Comparison of ENCODE assay signal across 8 cellular contexts in the genomic region with DNA sequence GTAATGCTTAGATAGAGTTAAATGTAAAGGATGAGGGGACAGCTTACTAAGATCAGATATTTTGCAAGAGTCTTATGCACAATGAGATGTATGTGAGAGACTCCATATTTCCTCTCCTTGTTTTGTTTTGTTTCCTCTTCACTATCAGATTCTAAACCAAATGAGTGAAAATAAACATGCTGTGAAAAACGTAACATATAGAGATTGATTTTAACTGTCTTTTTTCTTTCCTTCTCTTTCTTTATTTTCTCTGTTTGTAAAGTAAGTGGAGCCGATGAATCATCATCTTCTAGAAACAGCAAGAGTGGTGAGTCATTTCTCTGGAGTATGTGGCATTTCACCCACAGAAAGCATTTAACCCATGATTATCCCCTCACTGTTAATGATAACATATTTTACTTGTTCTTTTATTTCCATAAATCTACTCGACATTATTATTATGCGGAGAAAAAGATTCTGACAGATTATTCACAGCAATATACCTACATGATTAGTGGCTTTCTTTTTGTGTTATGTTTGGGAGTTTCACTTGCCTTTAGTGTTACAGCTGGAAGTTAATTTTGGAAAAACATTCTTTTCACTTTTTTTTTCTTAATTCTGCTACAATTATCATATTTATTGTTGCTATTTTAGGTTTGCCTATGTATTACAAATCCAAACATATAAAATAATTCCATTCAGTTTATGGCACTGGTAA. TPM values are rescaled to one million over a fixed set of nuclear protein-coding genes. Genes with fewer than 3 reads are reported as not detected.
A peak's percentile ranks its signal among the peaks of the same experiment; 100 is the strongest.
DNase-seq lines count a peak whose midpoint lies in the region; ATAC-seq and TF ChIP-seq lines count a peak whose summit lies in the region.

No MANE protein-coding gene starts in this region.

- peaks cover 22% of the 10 kb centered on the region for H3K4me1 ChIP-seq in muscle layer of colon (ENCODE audit: insufficient read depth, low read length)

- peak overlapping the region; percentile 39 for H3K27ac ChIP-seq in muscle layer of colon (ENCODE audit: low read depth, low read length)

- DNase-seq in AG10803 (ENCODE audit: low read depth) (peak; percentile 86), choroid plexus epithelial cell (ENCODE audit: low read depth) (peak; percentile 91)
- no peak for DNase-seq in stimulated activated CD4-positive, alpha-beta T cell treated with anti-CD3 and anti-CD28 coated beads, Interleukin-4, amount 100 ng/mL, for 1 hour

- peak overlapping the region; percentile 25 for H3K4me3 ChIP-seq in AG10803 (ENCODE audit: low read length)
- no peak overlapping the region for H3K4me3 ChIP-seq in choroid plexus epithelial cell (ENCODE audit: low read depth, low read length)
- H3K4me3 ChIP-seq in muscle layer of colon (ENCODE audit: low read depth in 1 of 2, low read length in 2 of 2) = no peak overlapping the region

- no peak overlapping the region for H3K9ac ChIP-seq in muscle layer of colon (ENCODE audit: low read length)

- peak; percentile 78 for ATAC-seq in GM18861 (IDR thresholded peaks at IDR 0.05; ENCODE audit: unreplicated experiment)
- peak; percentile 74 for ATAC-seq in HG03039 (IDR thresholded peaks at IDR 0.05; ENCODE audit: unreplicated experiment)
- no peak for ATAC-seq in HG03025 (IDR thresholded peaks at IDR 0.05; ENCODE audit: low FRiP score, unreplicated experiment)

- H3K9me3 ChIP-seq in muscle layer of colon (ENCODE audit: low read length) = no peaks in the 10 kb centered on the region

- TF ChIP-seq CTCF in AG10803 (conservative IDR thresholded peaks at IDR 0.05; ENCODE audit: low read length) = no peak
- TF ChIP-seq CTCF in choroid plexus epithelial cell (conservative IDR thresholded peaks at IDR 0.05; ENCODE audit: low read depth, low read length) = no peak

- no peaks in the 10 kb centered on the region for H3K27me3 ChIP-seq in muscle layer of colon (ENCODE audit: control insufficient read depth in 1 of 2, insufficient read depth in 2 of 2, low read length in 2 of 2)

- peaks cover 2% of the 10 kb centered on the region for H3K36me3 ChIP-seq in muscle layer of colon (ENCODE audit: insufficient read depth, low read length)

TF ChIP-seq in PFSK-1, 5 proteins besides CTCF, POLR2A, EP300 and RAD21:
- TF ChIP-seq, protein P1, sequence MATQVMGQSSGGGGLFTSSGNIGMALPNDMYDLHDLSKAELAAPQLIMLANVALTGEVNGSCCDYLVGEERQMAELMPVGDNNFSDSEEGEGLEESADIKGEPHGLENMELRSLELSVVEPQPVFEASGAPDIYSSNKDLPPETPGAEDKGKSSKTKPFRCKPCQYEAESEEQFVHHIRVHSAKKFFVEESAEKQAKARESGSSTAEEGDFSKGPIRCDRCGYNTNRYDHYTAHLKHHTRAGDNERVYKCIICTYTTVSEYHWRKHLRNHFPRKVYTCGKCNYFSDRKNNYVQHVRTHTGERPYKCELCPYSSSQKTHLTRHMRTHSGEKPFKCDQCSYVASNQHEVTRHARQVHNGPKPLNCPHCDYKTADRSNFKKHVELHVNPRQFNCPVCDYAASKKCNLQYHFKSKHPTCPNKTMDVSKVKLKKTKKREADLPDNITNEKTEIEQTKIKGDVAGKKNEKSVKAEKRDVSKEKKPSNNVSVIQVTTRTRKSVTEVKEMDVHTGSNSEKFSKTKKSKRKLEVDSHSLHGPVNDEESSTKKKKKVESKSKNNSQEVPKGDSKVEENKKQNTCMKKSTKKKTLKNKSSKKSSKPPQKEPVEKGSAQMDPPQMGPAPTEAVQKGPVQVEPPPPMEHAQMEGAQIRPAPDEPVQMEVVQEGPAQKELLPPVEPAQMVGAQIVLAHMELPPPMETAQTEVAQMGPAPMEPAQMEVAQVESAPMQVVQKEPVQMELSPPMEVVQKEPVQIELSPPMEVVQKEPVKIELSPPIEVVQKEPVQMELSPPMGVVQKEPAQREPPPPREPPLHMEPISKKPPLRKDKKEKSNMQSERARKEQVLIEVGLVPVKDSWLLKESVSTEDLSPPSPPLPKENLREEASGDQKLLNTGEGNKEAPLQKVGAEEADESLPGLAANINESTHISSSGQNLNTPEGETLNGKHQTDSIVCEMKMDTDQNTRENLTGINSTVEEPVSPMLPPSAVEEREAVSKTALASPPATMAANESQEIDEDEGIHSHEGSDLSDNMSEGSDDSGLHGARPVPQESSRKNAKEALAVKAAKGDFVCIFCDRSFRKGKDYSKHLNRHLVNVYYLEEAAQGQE (IDR thresholded peaks at IDR 0.05; ENCODE audit: insufficient read depth in 1 of 2, low read depth in 2 of 2, low read length in 2 of 2) = no peak
- TF ChIP-seq TAF1 (IDR thresholded peaks at IDR 0.05; ENCODE audit: borderline replicate concordance, insufficient read depth, low read length) = peak; percentile 30; the same call in 1 of the 2 replicates
TF ChIP-seq in PFSK-1: peak in this region for 1.

RNA-seq across cellular contexts. Expression of gene ANXA1, which starts 2.1 kb away (rescaled TPM):
- 38.5 TPM for polyA plus RNA-seq in PFSK-1 (2012; ENCODE audit: insufficient read length, low read depth)
